ENCODE assay signal across 9 cellular contexts in the genomic region with DNA sequence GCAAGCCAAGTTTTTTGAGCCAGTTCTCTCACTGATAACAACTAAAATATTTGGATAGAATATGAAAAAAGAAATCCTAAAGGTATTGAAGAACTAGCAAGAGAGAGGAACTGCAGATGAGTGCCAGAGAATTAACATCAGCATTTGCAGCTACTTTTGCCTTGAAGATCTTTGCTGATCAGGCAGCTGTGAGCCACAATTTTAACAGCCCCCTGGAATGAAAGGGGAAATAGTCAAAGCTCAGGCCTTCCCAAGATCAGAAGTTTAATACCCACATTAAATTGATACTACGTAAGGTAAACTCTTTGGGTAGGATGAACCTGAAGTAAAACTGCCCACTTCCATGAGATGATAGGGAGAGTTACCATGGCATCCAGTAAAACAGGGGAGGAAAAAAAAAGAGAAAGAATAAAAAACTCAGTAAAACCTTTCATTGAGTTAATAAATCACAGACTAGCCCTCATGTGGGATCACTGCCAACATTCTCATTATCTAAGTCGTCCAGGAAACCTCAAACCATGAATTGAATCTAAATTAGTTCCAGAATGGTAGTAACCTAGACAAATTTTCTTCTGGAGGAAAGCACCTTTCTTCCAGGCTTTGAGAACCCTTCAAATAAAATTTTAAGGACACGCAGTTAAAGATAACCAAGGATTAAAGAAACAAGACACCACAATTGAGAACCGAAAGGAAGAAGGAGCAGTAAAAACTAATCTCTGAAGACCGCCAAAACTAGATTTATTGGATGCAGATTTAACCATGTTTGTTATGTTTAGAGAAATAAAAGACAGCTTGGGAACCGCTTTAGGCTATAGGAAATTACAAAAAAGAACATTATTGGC. TPM values are rescaled to one million over a fixed set of nuclear protein-coding genes. Genes with fewer than 3 reads are reported as not detected.
A peak's percentile ranks its signal among the peaks of the same experiment; 100 is the strongest.
DNase-seq lines count a peak whose midpoint lies in the region; ATAC-seq and TF ChIP-seq lines count a peak whose summit lies in the region.
"Had no signal": no experiment of that assay in that cellular context is flagged by ENCODE, and none has a peak within 500 bp of the region (broad histone marks: within the 10 kb centered on the region; RNA-seq: fewer than 3 reads in every experiment).

No MANE protein-coding gene starts in this region.

- H2AK5ac ChIP-seq in mesenchymal stem cell (ENCODE audit: low read length, severe bottlenecking) = no peak overlapping the region

- no peak overlapping the region for H2BK120ac ChIP-seq in mesenchymal stem cell (ENCODE audit: low read depth, low read length)

- no peaks in the 10 kb centered on the region for H3K9me2 ChIP-seq in MM.1S (replicated peaks; ENCODE audit: insufficient read depth, low read length)

- no peak overlapping the region for H2BK5ac ChIP-seq in mesenchymal stem cell (ENCODE audit: low read depth, low read length, poor library complexity, severe bottlenecking)

- no peaks in the 10 kb centered on the region for H3K36me3 ChIP-seq in body of pancreas (replicated peaks in 1 of 2; ENCODE audit: insufficient read depth in 1 of 2, low read depth in 2 of 2)
- H3K36me3 ChIP-seq in mesenchymal stem cell (ENCODE audit: control insufficient read depth in 1 of 2, insufficient read depth in 2 of 2, low read depth in 1 of 2, low read length in 2 of 2) = peaks cover 0 to 25% of the 10 kb centered on the region in 2 experiments
- no peaks in the 10 kb centered on the region for H3K36me3 ChIP-seq in MM.1S (replicated peaks; ENCODE audit: insufficient read depth, low read length)

- no peak overlapping the region for H2BK12ac ChIP-seq in mesenchymal stem cell (ENCODE audit: low read length in 2 of 2)

- H3K4me3 ChIP-seq in body of pancreas (no peak overlapping the region), mesenchymal stem cell (ENCODE audit: insufficient read depth in 1 of 2, low read depth in 1 of 2, low read length in 2 of 2) (peak overlapping the region in 1 of 2 experiments; percentile 19), dorsolateral prefrontal cortex (no peak overlapping the region), MM.1S (ENCODE audit: low read length) (no peak overlapping the region)

- intact Hi-C loops in body of pancreas (cut with DNase I) (no loop called here), posterior cingulate gyrus (cut with DNase I) (no loop called here), dorsolateral prefrontal cortex (cut with DNase I) (no loop called here)

- 47 to 48% methylated on average over 6 of the region's 6 CpGs for WGBS in body of pancreas, 2 donors
- 56% methylated on average over 4 of the region's 6 CpGs for WGBS in mesenchymal stem cell

- DNase-seq in Ammon's horn (ENCODE audit: low spot score) (peak; percentile 39), KBM-7 (peak; percentile 12), body of pancreas (peak in 2 of 4 donors; percentile 14 to 49), mesenchymal stem cell (peak; percentile 70), posterior cingulate gyrus (no peak), dorsolateral prefrontal cortex (no peak), MM.1S (no peak)
- DNase-seq: activated naive CD4-positive, alpha-beta T cell treated with anti-CD3 and anti-CD28 coated beads, Interleukin-2, amount 10 ng/mL, durations not matched to agents 7 days and 5 days had no signal

- TF ChIP-seq POLR2A in body of pancreas (IDR thresholded peaks at IDR 0.05) = no peak

- no peak overlapping the region for H3K4ac ChIP-seq in mesenchymal stem cell (ENCODE audit: low read depth in 1 of 2, low read length in 2 of 2)

- no peaks in the 10 kb centered on the region for H4K20me1 ChIP-seq in MM.1S (ENCODE audit: insufficient read depth, low read length)

- H4K8ac ChIP-seq in mesenchymal stem cell (ENCODE audit: low read length) = no peak overlapping the region

- H3K23ac ChIP-seq in mesenchymal stem cell (ENCODE audit: low read length in 2 of 2) = no peak overlapping the region

- H2BK15ac ChIP-seq in mesenchymal stem cell (ENCODE audit: low read depth, poor library complexity, severe bottlenecking) = no peak overlapping the region

- H3K14ac ChIP-seq in mesenchymal stem cell (ENCODE audit: low read length in 2 of 2) = no peak overlapping the region

- H3K9ac ChIP-seq in mesenchymal stem cell (ENCODE audit: low read length) (peak overlapping the region; percentile 69), MM.1S (ENCODE audit: low read length) (no peak overlapping the region)

- H4K91ac ChIP-seq in mesenchymal stem cell (ENCODE audit: low read length) = no peak overlapping the region

- ATAC-seq in body of pancreas (no peak), HG02884 (IDR thresholded peaks at IDR 0.05; ENCODE audit: unreplicated experiment) (no peak)

- H3K27me3 ChIP-seq in body of pancreas (no peaks in the 10 kb centered on the region), mesenchymal stem cell (ENCODE audit: control insufficient read depth in 1 of 2, insufficient read depth in 1 of 2, low read length in 2 of 2) (no peaks in the 10 kb centered on the region), dorsolateral prefrontal cortex (no peaks in the 10 kb centered on the region), MM.1S (replicated peaks; ENCODE audit: insufficient read depth, low read length) (no peaks in the 10 kb centered on the region)

- TF ChIP-seq CTCF in body of pancreas (IDR thresholded peaks at IDR 0.05) = no peak
- TF ChIP-seq CTCF in dorsolateral prefrontal cortex (IDR thresholded peaks at IDR 0.05 in 54 of 56, conservative IDR thresholded peaks at IDR 0.05 in 2 of 56; ENCODE audit: low read depth in 1 of 56, partially characterized antibody in 56 of 56) = no peak
- TF ChIP-seq CTCF in MM.1S (IDR thresholded peaks at IDR 0.05; ENCODE audit: low read length) = no peak

- H2AFZ ChIP-seq in mesenchymal stem cell (ENCODE audit: low read depth, low read length) (no peak overlapping the region), MM.1S (ENCODE audit: low read length) (no peak overlapping the region)

- H3K27ac ChIP-seq in body of pancreas = peak overlapping the region in 3 of 4 donors; percentile 17 to 25 (median 23)
- H3K27ac ChIP-seq in mesenchymal stem cell (ENCODE audit: low read length, poor library complexity, severe bottlenecking) = peak overlapping the region; percentile 72
- peak overlapping the region in 4 of 59 donors; percentile 6 to 42 (median 21) for H3K27ac ChIP-seq in dorsolateral prefrontal cortex
- no peak overlapping the region for H3K27ac ChIP-seq in MM.1S (ENCODE audit: low read length)

- no peak overlapping the region for H3K18ac ChIP-seq in mesenchymal stem cell (ENCODE audit: low read depth in 1 of 2, low read length in 2 of 2)

- no peaks in the 10 kb centered on the region for H3K79me1 ChIP-seq in mesenchymal stem cell (replicated peaks; ENCODE audit: low read length, poor library complexity, severe bottlenecking)

- H3K79me2 ChIP-seq in MM.1S (ENCODE audit: low read length) = no peaks in the 10 kb centered on the region

- no peaks in the 10 kb centered on the region for H3F3A ChIP-seq in MM.1S (ENCODE audit: insufficient read depth, low read length)

- in situ Hi-C loops in KBM-7 (cut with MboI; ENCODE audit: low pct_unique_long_range_greater_than_20kb, low sequenced_read_pairs) = no loop called here

- H3K9me3 ChIP-seq in body of pancreas (no peaks in the 10 kb centered on the region), mesenchymal stem cell (ENCODE audit: control insufficient read depth, low read length) (no peaks in the 10 kb centered on the region), MM.1S (replicated peaks; ENCODE audit: insufficient read depth, low read length) (no peaks in the 10 kb centered on the region)

- H3K4me2 ChIP-seq in mesenchymal stem cell (ENCODE audit: low read length, poor library complexity, severe bottlenecking) = peak overlapping the region; percentile 68
- H3K4me2 ChIP-seq in MM.1S (ENCODE audit: low read depth, low read length) = no peak overlapping the region

- H3K4me1 ChIP-seq in body of pancreas (peaks cover 13% of the 10 kb centered on the region), mesenchymal stem cell (ENCODE audit: control insufficient read depth, insufficient read depth, low read depth, low read length) (peaks cover 2% of the 10 kb centered on the region), MM.1S (ENCODE audit: low read length) (no peaks in the 10 kb centered on the region)

RNA-seq across cellular contexts. Expression of gene SCP2, which starts 28.3 kb away (rescaled TPM):
- 10 to 100 TPM; 87.4 to 90.3 TPM for total RNA-seq in body of pancreas
- 96.1 TPM for polyA plus RNA-seq in mesenchymal stem cell (2013, experiment 1 of 2)
- polyA plus RNA-seq in mesenchymal stem cell (2013, experiment 2 of 2) = 109 TPM
- 100 to 1,000 TPM in 20 of 120 experiments, 10 to 100 TPM in 100; 53.5 to 119 (median 87.1) TPM for total RNA-seq in dorsolateral prefrontal cortex

RNA-seq across cellular contexts. Expression of gene ECHDC2, which starts 33.8 kb away (rescaled TPM):
- 100 to 1,000 TPM; 143 to 189 TPM for total RNA-seq in body of pancreas
- polyA plus RNA-seq in mesenchymal stem cell (2013, experiment 1 of 2) = 55.9 TPM
- 52.3 TPM for polyA plus RNA-seq in mesenchymal stem cell (2013, experiment 2 of 2)
- 100 to 1,000 TPM in 19 of 120 experiments, 10 to 100 TPM in 101; 44.6 to 161 (median 78.7) TPM for total RNA-seq in dorsolateral prefrontal cortex

Comparison
In these comparisons a context has a peak if more than half of its experiments do, and no peak if none do; other contexts are left out.
1. DNase-seq: peak in Ammon's horn (single experiment), KBM-7 (single experiment) and mesenchymal stem cell (single experiment); none in posterior cingulate gyrus (0 of 10), dorsolateral prefrontal cortex (0 of 10) and MM.1S (single experiment).